Comparison of ENCODE assay signal across 10 cellular contexts in the genomic region with DNA sequence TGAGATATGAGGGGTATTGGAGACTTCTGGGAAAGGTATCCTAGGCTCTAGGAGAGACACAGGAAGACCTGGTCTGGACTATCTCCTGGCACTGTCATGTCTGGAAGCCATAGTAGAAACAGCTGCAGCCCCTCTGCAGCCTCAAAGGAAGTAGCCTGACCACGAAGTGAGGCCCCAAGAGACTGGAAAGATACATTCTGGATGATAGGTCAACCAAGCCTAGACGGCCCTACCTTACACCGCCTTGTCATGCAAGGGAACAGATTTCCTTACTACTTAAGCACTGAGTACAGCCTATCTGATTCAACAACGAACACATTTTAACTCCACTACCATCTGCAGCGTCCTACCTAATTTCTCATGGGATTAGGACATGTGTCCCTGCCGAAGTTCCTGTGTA. TPM values are rescaled to one million over a fixed set of nuclear protein-coding genes. Genes with fewer than 3 reads are reported as not detected.
DNase-seq lines count a peak whose midpoint lies in the region; ATAC-seq, FAIRE-seq and TF ChIP-seq lines count a peak whose summit lies in the region.
"Had no signal": no experiment of that assay in that cellular context is flagged by ENCODE, and none has a peak within 500 bp of the region (broad histone marks: within the 10 kb centered on the region; RNA-seq: fewer than 3 reads in every experiment).

No MANE protein-coding gene starts in this region.

- no peak overlapping the region for H3K4me3 Mint-ChIP-seq in activated CD4-positive, alpha-beta memory T cell treated with anti-CD3 and anti-CD28 coated beads, Interleukin-2, amount 10 ng/mL, durations not matched to agents 7 days and 5 days
- H3K4me3 Mint-ChIP-seq in activated CD4-positive, alpha-beta memory T cell treated with anti-CD3 and anti-CD28 coated beads for 36 hours = no peak overlapping the region

- H3K9me3 ChIP-seq in right atrium auricular region = no peaks in the 10 kb centered on the region
- H3K9me3 ChIP-seq in small intestine (ENCODE audit: control insufficient read depth, low read depth) = no peaks in the 10 kb centered on the region

- POLR2A ChIA-PET in activated CD4-positive, alpha-beta memory T cell treated with anti-CD3 and anti-CD28 coated beads, Interleukin-2, amount 10 ng/mL, durations not matched to agents 7 days and 5 days (lab: Charles Lee) = interaction anchor here (1.1 kb wide), 1 partner anchor 32 kb away, joined by 3 read pairs; a partner anchor contains a TSS
- POLR2A ChIA-PET in activated CD4-positive, alpha-beta memory T cell treated with anti-CD3 and anti-CD28 coated beads for 36 hours (lab: Charles Lee) = no interaction called here

- no peak for ATAC-seq in HG02571 (IDR thresholded peaks at IDR 0.05; ENCODE audit: unreplicated experiment)

- H3K36me3 Mint-ChIP-seq in activated CD4-positive, alpha-beta memory T cell treated with anti-CD3 and anti-CD28 coated beads, Interleukin-2, amount 10 ng/mL, durations not matched to agents 7 days and 5 days (ENCODE audit: low read depth) = peaks cover 37% of the 10 kb centered on the region
- H3K36me3 Mint-ChIP-seq in activated CD4-positive, alpha-beta memory T cell treated with anti-CD3 and anti-CD28 coated beads for 36 hours = peaks cover 37% of the 10 kb centered on the region

- H3K27me3 ChIP-seq in right atrium auricular region = no peaks in the 10 kb centered on the region
- no peaks in the 10 kb centered on the region for H3K27me3 ChIP-seq in small intestine (ENCODE audit: control insufficient read depth in 2 of 2, insufficient read depth in 2 of 2, low read length in 2 of 2)

- FAIRE-seq in small intestine (lab: Jason Lieb, UNC) = no peak

- H3K27me3 Mint-ChIP-seq in activated CD4-positive, alpha-beta memory T cell treated with anti-CD3 and anti-CD28 coated beads, Interleukin-2, amount 10 ng/mL, durations not matched to agents 7 days and 5 days = no peaks in the 10 kb centered on the region
- no peaks in the 10 kb centered on the region for H3K27me3 Mint-ChIP-seq in activated CD4-positive, alpha-beta memory T cell treated with anti-CD3 and anti-CD28 coated beads for 36 hours

- 75 to 78% (median 76%) methylated on average over 6 of the region's 6 CpGs for WGBS in small intestine, 3 donors

- intact Hi-C loops in activated CD4-positive, alpha-beta memory T cell treated with anti-CD3 and anti-CD28 coated beads for 36 hours (cut with micrococcal nuclease) = no loop called here

- TF ChIP-seq CTCF in right atrium auricular region (IDR thresholded peaks at IDR 0.05) = no peak

- H3K27ac ChIP-seq in right atrium auricular region (peak overlapping the region; percentile 83 to 84), substantia nigra (ENCODE audit: low read depth, low read length, poor library complexity, severe bottlenecking) (peak overlapping the region; percentile 63), small intestine (ENCODE audit: low read depth in 1 of 2, low read length in 1 of 2) (no peak overlapping the region)

- no peaks in the 10 kb centered on the region for H3K9me3 Mint-ChIP-seq in activated CD4-positive, alpha-beta memory T cell treated with anti-CD3 and anti-CD28 coated beads, Interleukin-2, amount 10 ng/mL, durations not matched to agents 7 days and 5 days
- H3K9me3 Mint-ChIP-seq in activated CD4-positive, alpha-beta memory T cell treated with anti-CD3 and anti-CD28 coated beads for 36 hours = no peaks in the 10 kb centered on the region

- H3K4me1 ChIP-seq in right atrium auricular region = peaks cover 0 to 50% of the 10 kb centered on the region in 2 donors
- no peaks in the 10 kb centered on the region for H3K4me1 ChIP-seq in small intestine (ENCODE audit: control insufficient read depth in 2 of 2, insufficient read depth in 1 of 2, low read depth in 1 of 2, low read length in 1 of 2)

- DNase-seq in activated CD4-positive, alpha-beta memory T cell treated with anti-CD3 and anti-CD28 coated beads, Interleukin-2, amount 10 ng/mL, durations not matched to agents 7 days and 5 days = no peak
- no peak for DNase-seq in activated CD4-positive, alpha-beta memory T cell treated with anti-CD3 and anti-CD28 coated beads for 36 hours
- DNase-seq in OCI-M1 (lab: John Stamatoyannopoulos, UW) (peak; percentile 59), right atrium auricular region (ENCODE audit: low spot score) (no peak), substantia nigra (lab: John Stamatoyannopoulos, UW) (no peak), HCEC 1CT (no peak), small intestine (no peak)
- DNase-seq: glutamatergic neuron, NCI-H2081 had no signal

- H3K27ac Mint-ChIP-seq in activated CD4-positive, alpha-beta memory T cell treated with anti-CD3 and anti-CD28 coated beads, Interleukin-2, amount 10 ng/mL, durations not matched to agents 7 days and 5 days = peak overlapping the region; percentile 69
- H3K27ac Mint-ChIP-seq in activated CD4-positive, alpha-beta memory T cell treated with anti-CD3 and anti-CD28 coated beads for 36 hours = no peak overlapping the region

- CTCF ChIA-PET in activated CD4-positive, alpha-beta memory T cell treated with anti-CD3 and anti-CD28 coated beads, Interleukin-2, amount 10 ng/mL, durations not matched to agents 7 days and 5 days (lab: Charles Lee) = no interaction called here
- CTCF ChIA-PET in activated CD4-positive, alpha-beta memory T cell treated with anti-CD3 and anti-CD28 coated beads for 36 hours (lab: Charles Lee) = no interaction called here

- H3K4me3 ChIP-seq in right atrium auricular region (no peak overlapping the region), small intestine (ENCODE audit: low read depth in 1 of 2, low read length in 2 of 2) (no peak overlapping the region)

- H3K36me3 ChIP-seq in right atrium auricular region (peaks cover 76% of the 10 kb centered on the region), small intestine (ENCODE audit: control insufficient read depth in 2 of 2, insufficient read depth in 2 of 2, low read length in 2 of 2) (peaks cover 17 to 41% of the 10 kb centered on the region in 2 donors)

- H3K4me1 Mint-ChIP-seq in activated CD4-positive, alpha-beta memory T cell treated with anti-CD3 and anti-CD28 coated beads, Interleukin-2, amount 10 ng/mL, durations not matched to agents 7 days and 5 days = peaks cover 30% of the 10 kb centered on the region
- no peaks in the 10 kb centered on the region for H3K4me1 Mint-ChIP-seq in activated CD4-positive, alpha-beta memory T cell treated with anti-CD3 and anti-CD28 coated beads for 36 hours (ENCODE audit: low read depth)

RNA-seq across cellular contexts. Expression of a gene that starts 31.1 kb away (rescaled TPM):
- 10 to 100 TPM; 86.4 to 89.5 TPM for total RNA-seq in activated CD4-positive, alpha-beta memory T cell treated with anti-CD3 and anti-CD28 coated beads, Interleukin-2, amount 10 ng/mL, durations not matched to agents 7 days and 5 days
- 10 to 100 TPM; 81.4 to 87.4 TPM for total RNA-seq in activated CD4-positive, alpha-beta memory T cell treated with anti-CD3 and anti-CD28 coated beads for 36 hours
- 100 to 1,000 TPM; 125 to 137 TPM for total RNA-seq in right atrium auricular region
- 100 to 1,000 TPM; 257 to 564 (median 430) TPM for polyA plus RNA-seq in small intestine

RNA-seq across cellular contexts. Expression of a gene that starts 31.5 kb away (rescaled TPM):
- total RNA-seq in activated CD4-positive, alpha-beta memory T cell treated with anti-CD3 and anti-CD28 coated beads, Interleukin-2, amount 10 ng/mL, durations not matched to agents 7 days and 5 days = 10 to 100 TPM; 23.1 to 26.4 TPM
- 10 to 100 TPM; 18.1 to 20.6 TPM for total RNA-seq in activated CD4-positive, alpha-beta memory T cell treated with anti-CD3 and anti-CD28 coated beads for 36 hours
- 10 to 100 TPM; 17.0 to 22.9 TPM for total RNA-seq in right atrium auricular region
- polyA plus RNA-seq in small intestine = 10 to 100 TPM; 17.1 to 36.5 (median 29.7) TPM

RNA-seq across cellular contexts. Expression of a gene that starts 39.8 kb away (rescaled TPM):
- total RNA-seq in activated CD4-positive, alpha-beta memory T cell treated with anti-CD3 and anti-CD28 coated beads, Interleukin-2, amount 10 ng/mL, durations not matched to agents 7 days and 5 days = 10 to 100 TPM; 76.5 to 81.0 TPM
- total RNA-seq in activated CD4-positive, alpha-beta memory T cell treated with anti-CD3 and anti-CD28 coated beads for 36 hours = 10 to 100 TPM; 55.5 to 56.8 TPM
- 10 to 100 TPM; 24.3 to 37.5 TPM for total RNA-seq in right atrium auricular region
- polyA plus RNA-seq in small intestine = 10 to 100 TPM; 38.3 to 80.1 (median 73.2) TPM

Comparison
In these comparisons a context has a peak if more than half of its experiments do, and no peak if none do; other contexts are left out.
1. H3K27ac ChIP-seq: peak in right atrium auricular region (2 of 2) and substantia nigra (single experiment); none in small intestine (0 of 2).